In genomic region chr10:17780727-17781126, GRCh38 we compare ENCODE assay signal across 25 cellular contexts. TPM values are rescaled to one million over a fixed set of nuclear protein-coding genes. Genes with fewer than 3 reads are reported as not detected.
"Had no signal": no experiment of that assay in that cellular context is flagged by ENCODE, and none has a peak within 500 bp of the region (broad histone marks: within the 10 kb centered on the region; RNA-seq: fewer than 3 reads in every experiment).

No MANE protein-coding gene starts in this region.

- H3K27ac Mint-ChIP-seq: endodermal cell; naive thymus-derived CD4-positive, alpha-beta T cell; nephron progenitor cell; stimulated activated naive B cell treated with anti-CD40 and anti-IgM and Interleukin-4, amounts not matched to agents 10 μg/mL and 1 μg/mL and 100 μg/mL, for 72 hours; stimulated activated naive CD8-positive, alpha-beta T cell treated with anti-CD3 and anti-CD28 coated beads, Interleukin-15, amount 100 ng/mL, for 72 hours had no signal

- DNase-seq: effector CD4-positive, alpha-beta T cell; endodermal cell; erythroblast; foreskin melanocyte; head of caudate nucleus; left colon; left ventricle myocardium superior; mesendoderm; naive thymus-derived CD4-positive, alpha-beta T cell; nephron progenitor cell; posterior cingulate gyrus; spleen; stimulated activated CD4-positive, alpha-beta T cell treated with anti-CD3 and anti-CD28 coated beads, Interleukin-15, amount 100 ng/mL, for 24 hours; stimulated activated CD4-positive, alpha-beta T cell treated with anti-CD3 and anti-CD28 coated beads, Interleukin-1b, Interleukin-23, amount 100 ng/mL, for 48 hours; stimulated activated CD4-positive, alpha-beta T cell treated with anti-CD3 and anti-CD28 coated beads, Interleukin-4, amount 100 ng/mL, for 24 hours; stimulated activated naive B cell treated with anti-CD40 and anti-IgM and Interleukin-4, amounts not matched to agents 10 μg/mL and 1 μg/mL and 100 μg/mL, for 72 hours; stimulated activated naive CD8-positive, alpha-beta T cell treated with anti-CD3 and anti-CD28 coated beads, Interleukin-15, amount 100 ng/mL, for 72 hours; testis; upper lobe of right lung had no signal

- H3K9me3 Mint-ChIP-seq: endodermal cell; naive thymus-derived CD4-positive, alpha-beta T cell; nephron progenitor cell; stimulated activated naive CD8-positive, alpha-beta T cell treated with anti-CD3 and anti-CD28 coated beads, Interleukin-15, amount 100 ng/mL, for 72 hours had no signal

- H3K4me3 Mint-ChIP-seq: endodermal cell; naive thymus-derived CD4-positive, alpha-beta T cell; nephron progenitor cell; stimulated activated naive B cell treated with anti-CD40 and anti-IgM and Interleukin-4, amounts not matched to agents 10 μg/mL and 1 μg/mL and 100 μg/mL, for 72 hours; stimulated activated naive CD8-positive, alpha-beta T cell treated with anti-CD3 and anti-CD28 coated beads, Interleukin-15, amount 100 ng/mL, for 72 hours had no signal

- H3K27me3 ChIP-seq: hepatocyte, spleen, testis, tibial nerve, upper lobe of right lung, vagina had no signal

- H3K4me3 ChIP-seq: hepatocyte, lung, spleen, testis, tibial nerve, upper lobe of right lung, vagina had no signal

- H2AFZ ChIP-seq: hepatocyte had no signal

- H3K36me3 ChIP-seq: spleen, tibial nerve, upper lobe of right lung, vagina had no signal

- H3K9me3 ChIP-seq: spleen, testis, tibial nerve, upper lobe of right lung, vagina had no signal

- H3K4me1 ChIP-seq: testis, vagina had no signal

- H3K4me1 Mint-ChIP-seq: endodermal cell; stimulated activated naive CD8-positive, alpha-beta T cell treated with anti-CD3 and anti-CD28 coated beads, Interleukin-15, amount 100 ng/mL, for 72 hours had no signal

- H3K79me2 ChIP-seq: hepatocyte had no signal

- ATAC-seq: left colon; left ventricle myocardium superior; naive thymus-derived CD4-positive, alpha-beta T cell; sciatic nerve; stimulated activated naive B cell treated with anti-CD40 and anti-IgM and Interleukin-4, amounts not matched to agents 10 μg/mL and 1 μg/mL and 100 μg/mL, for 72 hours; stimulated activated naive CD8-positive, alpha-beta T cell treated with anti-CD3 and anti-CD28 coated beads, Interleukin-15, amount 100 ng/mL, for 72 hours; upper lobe of right lung had no signal

- H3K36me3 Mint-ChIP-seq: naive thymus-derived CD4-positive, alpha-beta T cell; stimulated activated naive B cell treated with anti-CD40 and anti-IgM and Interleukin-4, amounts not matched to agents 10 μg/mL and 1 μg/mL and 100 μg/mL, for 72 hours had no signal

- H3K4me2 ChIP-seq: hepatocyte had no signal

- H3K27ac ChIP-seq: hepatocyte, spleen, testis, tibial nerve, upper lobe of right lung, vagina had no signal

RNA-seq across cellular contexts. Expression of gene MRC1, which starts 28.4 kb away (rescaled TPM):
- total RNA-seq: osteocyte had no signal

RNA-seq across cellular contexts. Expression of gene TMEM236, which starts 28.7 kb away (rescaled TPM):
- total RNA-seq: vagina had no signal
